In the genomic region with DNA sequence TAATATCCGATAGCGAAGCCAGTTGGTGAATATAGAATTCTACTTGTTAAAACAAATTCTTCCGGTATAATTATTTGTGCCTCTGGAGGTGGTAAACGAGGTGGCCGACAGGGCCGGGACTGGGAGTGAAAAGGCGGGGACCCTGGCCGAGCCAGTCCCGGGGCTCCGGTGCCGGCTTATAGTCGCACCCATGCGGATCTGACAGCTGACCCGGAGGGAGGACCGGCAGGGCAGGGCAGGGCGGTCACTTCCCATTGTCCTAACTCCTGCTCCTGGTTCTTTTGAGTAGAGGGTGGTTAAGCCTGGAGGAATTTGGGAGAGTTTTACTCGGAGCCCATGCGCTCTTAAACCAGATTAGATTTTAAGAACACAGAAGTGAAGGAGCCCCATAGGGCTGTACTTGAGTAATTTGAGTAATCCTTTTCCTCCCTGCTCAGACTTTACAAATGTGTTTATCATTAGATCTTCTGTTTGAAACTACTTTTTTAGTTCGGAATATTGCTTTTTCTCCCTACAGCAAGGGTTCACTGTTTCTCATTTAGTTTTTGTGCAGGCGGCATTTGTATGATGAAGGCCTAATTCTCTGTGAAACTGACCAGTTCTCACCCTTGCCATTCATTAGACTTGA, we compare ENCODE assay signal across 8 cellular contexts. TPM values are rescaled to one million over a fixed set of nuclear protein-coding genes. Genes with fewer than 3 reads are reported as not detected.
DNase-seq lines count a peak whose midpoint lies in the region; ATAC-seq and TF ChIP-seq lines count a peak whose summit lies in the region.

No MANE protein-coding gene starts in this region.

- peak overlapping the region; percentile 6 for H3K14ac ChIP-seq in trophoblast cell (ENCODE audit: low read length)

- H3K4me1 ChIP-seq in Caco-2 (peaks cover 24% of the 10 kb centered on the region), trophoblast cell (ENCODE audit: control insufficient read depth in 1 of 2, insufficient read depth in 2 of 2, low read length in 2 of 2) (peaks cover 14 to 18% of the 10 kb centered on the region in 2 experiments)

- no CpG with 5 or more reads among the region's 20 CpGs for WGBS in trophoblast cell (ENCODE audit: extremely low coverage, insufficient coverage, insufficient read length)

- no peaks in the 10 kb centered on the region for H3K9me3 Mint-ChIP-seq in Caco-2 (ENCODE audit: unreplicated experiment)

- DNase-seq in Caco-2: peak; percentile 47 to 56
- DNase-seq in LNCaP clone FGC (ENCODE audit: low read depth): no peak
- peak; percentile 16 for DNase-seq in activated naive CD4-positive, alpha-beta T cell treated with anti-CD3 and anti-CD28 coated beads, Interleukin-2, amount 50 U/mL, for 16 hours
- DNase-seq in cardiac septum (ENCODE audit: low spot score): peak; percentile 82
- DNase-seq in trophoblast cell: peak in 1 of 2 donors; percentile 51
- no peak for DNase-seq in NCI-H1092 (lab: John Stamatoyannopoulos, UW)
- DNase-seq in GM19238 (ENCODE audit: insufficient read length, low spot score): no peak

- H2BK5ac ChIP-seq in trophoblast cell (ENCODE audit: low read depth, low read length, poor library complexity): no peak overlapping the region

- H3K4me2 ChIP-seq in trophoblast cell (ENCODE audit: low read length): peak overlapping the region; percentile 66

- H3K36me3 ChIP-seq in Caco-2 (ENCODE audit: control insufficient read depth, insufficient read depth, low read length) (no peaks in the 10 kb centered on the region), trophoblast cell (ENCODE audit: control insufficient read depth in 1 of 2, insufficient read depth in 2 of 2, low read length in 2 of 2) (no peaks in the 10 kb centered on the region)

- BruUV-seq in Caco-2 (replicated peaks; lab: Mats Ljungman, UMichigan): no TSS peak

- no peak for TF ChIP-seq CTCF in Caco-2 (IDR thresholded peaks at IDR 0.05; ENCODE audit: insufficient read depth in 1 of 2, low read depth in 1 of 2, low read length in 1 of 2, severe bottlenecking in 1 of 2, unreplicated experiment in 1 of 2)
- no peak for TF ChIP-seq CTCF in LNCaP clone FGC (IDR thresholded peaks at IDR 0.05; ENCODE audit: control insufficient read depth, extremely low read depth, insufficient read depth)

- H2AK5ac ChIP-seq in trophoblast cell (ENCODE audit: low read length): no peak overlapping the region

- H3K27me3 ChIP-seq in Caco-2 (replicated peaks; ENCODE audit: control insufficient read depth, insufficient read depth, low read length) (no peaks in the 10 kb centered on the region), trophoblast cell (ENCODE audit: insufficient read depth, low read length) (no peaks in the 10 kb centered on the region)

- POLR2A ChIA-PET in Caco-2 (lab: Charles Lee): interaction anchor here (0.5 to 1.7 kb wide), 3 partner anchors 173 to 250 kb away, joined by 3 to 6 read pairs (median 5); no protein-coding TSS in a partner anchor

- H3K4me3 Mint-ChIP-seq in Caco-2 (ENCODE audit: unreplicated experiment): peak overlapping the region; percentile 79

- intact Hi-C loops in Caco-2 (cut with micrococcal nuclease; ENCODE audit: unreplicated experiment): loop anchor here (2.0 to 10.0 kb wide), 3 partner anchors 203 to 280 kb away; no protein-coding TSS in a partner anchor
- intact Hi-C loops in cardiac septum (cut with DNase I): loop anchor here (2.0 to 5.0 kb wide), 6 partner anchors 95 to 275 kb away; no protein-coding TSS in a partner anchor

- H3K9ac ChIP-seq in trophoblast cell (ENCODE audit: low read length): no peak overlapping the region

- H3K4me3 ChIP-seq in Caco-2 (ENCODE audit: low read depth, low read length) (peak overlapping the region; percentile 95), LNCaP clone FGC (ENCODE audit: low read depth, low read length) (peak overlapping the region; percentile 74; the same call in 1 of the 2 replicates), trophoblast cell (ENCODE audit: low read depth, low read length) (peak overlapping the region; percentile 62)

- no peak overlapping the region for H4K12ac ChIP-seq in trophoblast cell (ENCODE audit: low read depth, low read length)

- H3K4ac ChIP-seq in trophoblast cell (ENCODE audit: low read depth, low read length): peak overlapping the region; percentile 87

- H3K9me3 ChIP-seq in Caco-2 (no peaks in the 10 kb centered on the region), trophoblast cell (ENCODE audit: insufficient read depth, low read depth, low read length) (no peaks in the 10 kb centered on the region)

- no peak overlapping the region for H2AFZ ChIP-seq in trophoblast cell (ENCODE audit: insufficient read depth, low read length, poor library complexity)

- no peak overlapping the region for H4K91ac ChIP-seq in trophoblast cell (ENCODE audit: low read depth, low read length)

- H3K23ac ChIP-seq in trophoblast cell (ENCODE audit: low read length): no peak overlapping the region

- H4K8ac ChIP-seq in trophoblast cell (ENCODE audit: low read depth, low read length): no peak overlapping the region

- H3K79me1 ChIP-seq in trophoblast cell (ENCODE audit: low read length): peaks cover 15% of the 10 kb centered on the region

- no peak overlapping the region for H3K18ac ChIP-seq in trophoblast cell (ENCODE audit: low read length)

- peaks cover 21% of the 10 kb centered on the region for H3K36me3 Mint-ChIP-seq in Caco-2 (ENCODE audit: insufficient read depth, unreplicated experiment)

- no peak overlapping the region for H3K27ac ChIP-seq in trophoblast cell (ENCODE audit: low read depth, low read length)

- H2BK12ac ChIP-seq in trophoblast cell (ENCODE audit: low read length): no peak overlapping the region

- CTCF ChIA-PET in Caco-2 (lab: Charles Lee): interaction anchor here (0.6 kb wide), 2 partner anchors 33 to 368 kb away, joined by 3 to 4 read pairs; no protein-coding TSS in a partner anchor

- H3K79me2 ChIP-seq in trophoblast cell (ENCODE audit: control insufficient read depth, insufficient read depth, low read length, poor library complexity): peaks cover 30% of the 10 kb centered on the region

- ATAC-seq in GM18868 (IDR thresholded peaks at IDR 0.05; ENCODE audit: unreplicated experiment): no peak

- H3K4me1 Mint-ChIP-seq in Caco-2 (ENCODE audit: low read depth, unreplicated experiment): peaks cover 20% of the 10 kb centered on the region

- H3K27me3 Mint-ChIP-seq in Caco-2 (ENCODE audit: insufficient read depth, unreplicated experiment): no peaks in the 10 kb centered on the region

- H3K27ac Mint-ChIP-seq in Caco-2 (ENCODE audit: unreplicated experiment): peak overlapping the region; percentile 9

- no peak overlapping the region for H2BK120ac ChIP-seq in trophoblast cell (ENCODE audit: insufficient read depth, low read length, poor library complexity)

RNA-seq across cellular contexts. Expression of a gene that starts 1.8 kb away (rescaled TPM):
- total RNA-seq in Caco-2 (2022) (47.4 and 50.5 TPM in 2 replicates), cardiac septum (31.2 TPM)
- 24.8 and 26.0 TPM in 2 replicates for polyA plus RNA-seq in trophoblast cell (2013)

Comparison
In these comparisons a context has a peak if more than half of its experiments do, and no peak if none do; other contexts are left out.
1. DNase-seq: peak in Caco-2 (2 of 2), activated naive CD4-positive, alpha-beta T cell treated with anti-CD3 and anti-CD28 coated beads, Interleukin-2, amount 50 U/mL, for 16 hours (single experiment) and cardiac septum (single experiment); none in LNCaP clone FGC (single experiment), NCI-H1092 (single experiment) and GM19238 (single experiment).
2. Peak in every context shown above with its lines, with median percentiles within 50 percentile points of each other: H3K4me3 ChIP-seq.